Comparison of ENCODE assay signal across 28 cellular contexts in the genomic region with DNA sequence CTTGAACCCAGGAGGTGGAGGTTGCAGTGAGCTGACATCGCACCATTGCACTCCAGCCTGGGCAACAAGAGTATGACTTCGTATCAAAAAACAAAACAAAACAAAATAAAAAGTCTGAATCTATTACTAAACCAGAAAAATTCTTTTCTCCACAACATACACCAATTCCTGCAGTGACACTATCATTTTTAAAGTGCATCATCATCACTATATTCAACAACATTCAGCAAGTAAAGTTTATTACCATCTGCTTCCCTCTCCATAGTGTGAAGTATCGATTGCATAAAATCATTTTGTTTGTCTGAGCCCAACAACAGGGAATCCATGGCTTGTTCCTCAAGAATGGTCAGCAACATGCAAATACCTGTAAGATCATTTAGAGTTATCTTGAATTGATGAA. TPM values are rescaled to one million over a fixed set of nuclear protein-coding genes. Genes with fewer than 3 reads are reported as not detected.
A peak's percentile ranks its signal among the peaks of the same experiment; 100 is the strongest.
DNase-seq lines count a peak whose midpoint lies in the region; ATAC-seq, FAIRE-seq and TF ChIP-seq lines count a peak whose summit lies in the region.
"Had no signal": no experiment of that assay in that cellular context is flagged by ENCODE, and none has a peak within 500 bp of the region (broad histone marks: within the 10 kb centered on the region; RNA-seq: fewer than 3 reads in every experiment).

No MANE protein-coding gene starts in this region.

- H3K79me2 ChIP-seq in K562 (ENCODE audit: control insufficient read depth, insufficient read depth, low read length): no peaks in the 10 kb centered on the region

- no peaks in the 10 kb centered on the region for H3K27me3 ChIP-seq in K562 (ENCODE audit: control insufficient read depth in 2 of 2, insufficient read depth in 2 of 2, low read length in 2 of 2)
- H3K27me3 ChIP-seq: BE2C, BLaER1 had no signal

- peaks cover 92% of the 10 kb centered on the region for H3K36me3 ChIP-seq in K562 (ENCODE audit: control insufficient read depth, insufficient read depth, low read length)

- TF ChIP-seq RAD21 in K562 (CRISPR knock-in tag; conservative IDR thresholded peaks at IDR 0.05 in 1 of 2, IDR thresholded peaks at IDR 0.05 in 1 of 2): no peak

- H3K36me3 Mint-ChIP-seq in activated naive CD4-positive, alpha-beta T cell treated with anti-CD3 and anti-CD28 coated beads, Interleukin-2, amount 50 U/mL, for 24 hours: peaks cover 39% of the 10 kb centered on the region
- H3K36me3 Mint-ChIP-seq in activated naive CD4-positive, alpha-beta T cell treated with anti-CD3 and anti-CD28 coated beads for 36 hours (ENCODE audit: low read depth): peaks cover 67% of the 10 kb centered on the region
- H3K36me3 Mint-ChIP-seq in natural killer cell: peaks cover 38% of the 10 kb centered on the region
- peaks cover 45% of the 10 kb centered on the region for H3K36me3 Mint-ChIP-seq in natural killer cell treated with Interleukin-12 subunit alpha and Interleukin-12 subunit beta and Interleukin-15 and Interleukin-18, amount 100 ng/mL, for 72 hours
- H3K36me3 Mint-ChIP-seq in immature natural killer cell: peaks cover 12 to 59% (median 49%) of the 10 kb centered on the region in 3 donors

- peaks cover 23% of the 10 kb centered on the region for H3K4me1 Mint-ChIP-seq in activated naive CD4-positive, alpha-beta T cell treated with anti-CD3 and anti-CD28 coated beads, Interleukin-2, amount 50 U/mL, for 24 hours
- peaks cover 4% of the 10 kb centered on the region for H3K4me1 Mint-ChIP-seq in activated naive CD4-positive, alpha-beta T cell treated with anti-CD3 and anti-CD28 coated beads for 36 hours (ENCODE audit: low read depth)
- H3K4me1 Mint-ChIP-seq in natural killer cell (peaks cover 26 to 31% of the 10 kb centered on the region in 2 donors), immature natural killer cell (peaks cover 14 to 49% of the 10 kb centered on the region in 2 donors)
- peaks cover 14 to 18% of the 10 kb centered on the region in 2 donors for H3K4me1 Mint-ChIP-seq in natural killer cell treated with Interleukin-12 subunit alpha and Interleukin-12 subunit beta and Interleukin-15 and Interleukin-18, amount 100 ng/mL, for 72 hours (ENCODE audit: low read depth in 2 of 2)
- H3K4me1 Mint-ChIP-seq: CD14-positive monocyte had no signal

- TF ChIP-seq CTCF in natural killer cell (IDR thresholded peaks at IDR 0.05): no peak
- no peak for TF ChIP-seq CTCF in K562 (IDR thresholded peaks at IDR 0.05 in 2 of 3, conservative IDR thresholded peaks at IDR 0.05 in 1 of 3; ENCODE audit: insufficient read depth in 2 of 3, low read depth in 1 of 3, low read length in 3 of 3)

- H3K9me3 Mint-ChIP-seq in activated naive CD4-positive, alpha-beta T cell treated with anti-CD3 and anti-CD28 coated beads, Interleukin-2, amount 50 U/mL, for 24 hours: peaks cover 3% of the 10 kb centered on the region
- H3K9me3 Mint-ChIP-seq in activated naive CD4-positive, alpha-beta T cell treated with anti-CD3 and anti-CD28 coated beads for 36 hours: no peaks in the 10 kb centered on the region
- H3K9me3 Mint-ChIP-seq in natural killer cell: no peaks in the 10 kb centered on the region
- H3K9me3 Mint-ChIP-seq in natural killer cell treated with Interleukin-12 subunit alpha and Interleukin-12 subunit beta and Interleukin-15 and Interleukin-18, amount 100 ng/mL, for 72 hours: no peaks in the 10 kb centered on the region
- no peaks in the 10 kb centered on the region for H3K9me3 Mint-ChIP-seq in immature natural killer cell
- H3K9me3 Mint-ChIP-seq: CD14-positive monocyte; CD8-positive, alpha-beta memory T cell had no signal

- peaks cover 11% of the 10 kb centered on the region; the same call in 1 of the 2 replicates for H3K9me3 ChIP-seq in K562 (replicated peaks; ENCODE audit: control insufficient read depth, insufficient read depth, low read depth, low read length)
- H3K9me3 ChIP-seq: BE2C, BLaER1 had no signal

- no peak overlapping the region for H3K4me2 ChIP-seq in K562 (ENCODE audit: insufficient read depth, low read length)
- H3K4me2 ChIP-seq: BLaER1 had no signal

- POLR2A ChIA-PET in K562 (lab: Yijun Ruan, JAX): no interaction called here

- no peak for TF ChIP-seq EP300 in K562 (IDR thresholded peaks at IDR 0.05; ENCODE audit: low read length)

- DNase-seq in activated naive CD4-positive, alpha-beta T cell treated with anti-CD3 and anti-CD28 coated beads for 36 hours: no peak
- DNase-seq in natural killer cell (no peak), K562 (ENCODE audit: extremely low read depth in 1 of 4, low spot score in 3 of 4) (no peak), immature natural killer cell (no peak), mesenteric fat pad (ENCODE audit: low spot score) (no peak)
- no peak for DNase-seq in natural killer cell treated with Interleukin-12 subunit alpha and Interleukin-12 subunit beta and Interleukin-15 and Interleukin-18, amount 100 ng/mL, for 72 hours (ENCODE audit: low spot score)
- no peak for DNase-seq in activated CD8-positive, alpha-beta memory T cell treated with anti-CD3 and anti-CD28 coated beads for 24 hours
- DNase-seq: ACHN; BE2C; C1 segment of cervical spinal cord; CD4-positive, alpha-beta memory T cell; CD4-positive, CD25-positive, alpha-beta regulatory T cell; CD8-positive, alpha-beta memory T cell; COR-L47; DMS 273 treated with DMSO at 0.1 percent for 48 hours; DMS153; DMS53; DMS79; DND-41; EL; GDM1 had no signal

- no TSS peak for BruUV-seq in K562 (replicated peaks; lab: Mats Ljungman, UMichigan)

- H2AFZ ChIP-seq in K562 (ENCODE audit: low read depth, low read length): no peak overlapping the region

- H3K9ac ChIP-seq in K562 (ENCODE audit: insufficient read depth in 1 of 2, low read depth in 2 of 2, low read length in 2 of 2): no peak overlapping the region
- H3K9ac ChIP-seq: BLaER1 had no signal

- 100% methylated on average over 3 of the region's 3 CpGs for WGBS in K562 (ENCODE audit: insufficient coverage, low coverage, missing lambda C conversion rate)

- intact Hi-C loops in activated naive CD4-positive, alpha-beta T cell treated with anti-CD3 and anti-CD28 coated beads for 36 hours (cut with micrococcal nuclease): no loop called here
- intact Hi-C loops in natural killer cell (cut with micrococcal nuclease): no loop called here
- intact Hi-C loops in K562 (cut with micrococcal nuclease): no loop called here

- no peaks in the 10 kb centered on the region for H3K9me1 ChIP-seq in K562 (ENCODE audit: control insufficient read depth, insufficient read depth, low read length)

- H3K27ac Mint-ChIP-seq in activated naive CD4-positive, alpha-beta T cell treated with anti-CD3 and anti-CD28 coated beads, Interleukin-2, amount 50 U/mL, for 24 hours: peak overlapping the region; percentile 47
- H3K27ac Mint-ChIP-seq in activated naive CD4-positive, alpha-beta T cell treated with anti-CD3 and anti-CD28 coated beads for 36 hours: no peak overlapping the region
- H3K27ac Mint-ChIP-seq in natural killer cell (peak overlapping the region; percentile 38 to 47), immature natural killer cell (peak overlapping the region in 5 of 6 donors; percentile 8 to 59 (median 31))
- H3K27ac Mint-ChIP-seq in natural killer cell treated with Interleukin-12 subunit alpha and Interleukin-12 subunit beta and Interleukin-15 and Interleukin-18, amount 100 ng/mL, for 72 hours: no peak overlapping the region
- H3K27ac Mint-ChIP-seq: CD4-positive, alpha-beta memory T cell had no signal

- no peak for FAIRE-seq in K562 (lab: Jason Lieb, UNC)
- FAIRE-seq: GM12878, GM12892, GM18507 had no signal

- no peaks in the 10 kb centered on the region for H3K4me1 ChIP-seq in K562 (replicated peaks in 1 of 2; ENCODE audit: control insufficient read depth in 2 of 2, insufficient read depth in 2 of 2, low read length in 2 of 2)
- H3K4me1 ChIP-seq: BE2C, BLaER1 had no signal

- H3K27ac ChIP-seq in K562 (ENCODE audit: extremely low read depth, low read depth, low read length): no peak overlapping the region
- H3K27ac ChIP-seq: 22Rv1, BLaER1 had no signal

- CTCF ChIA-PET in activated naive CD4-positive, alpha-beta T cell treated with anti-CD3 and anti-CD28 coated beads for 36 hours (lab: Charles Lee): no interaction called here
- CTCF ChIA-PET in K562 (lab: Yijun Ruan, JAX; ENCODE audit: low intra/inter-chr PET ratio): no interaction called here

- no peaks in the 10 kb centered on the region for H4K20me1 ChIP-seq in K562 (replicated peaks; ENCODE audit: control insufficient read depth, insufficient read depth, low read length)

- no peak overlapping the region for H3K4me3 Mint-ChIP-seq in activated naive CD4-positive, alpha-beta T cell treated with anti-CD3 and anti-CD28 coated beads, Interleukin-2, amount 50 U/mL, for 24 hours
- no peak overlapping the region for H3K4me3 Mint-ChIP-seq in activated naive CD4-positive, alpha-beta T cell treated with anti-CD3 and anti-CD28 coated beads for 36 hours
- H3K4me3 Mint-ChIP-seq in natural killer cell (no peak overlapping the region), immature natural killer cell (no peak overlapping the region)
- H3K4me3 Mint-ChIP-seq in natural killer cell treated with Interleukin-12 subunit alpha and Interleukin-12 subunit beta and Interleukin-15 and Interleukin-18, amount 100 ng/mL, for 72 hours: no peak overlapping the region
- H3K4me3 Mint-ChIP-seq: CD14-positive monocyte; CD4-positive, alpha-beta memory T cell; CD4-positive, CD25-positive, alpha-beta regulatory T cell; CD8-positive, alpha-beta memory T cell had no signal

- in situ Hi-C loops in K562 (cut with MboI): no loop called here

- H3K27me3 Mint-ChIP-seq in activated naive CD4-positive, alpha-beta T cell treated with anti-CD3 and anti-CD28 coated beads, Interleukin-2, amount 50 U/mL, for 24 hours: no peaks in the 10 kb centered on the region
- no peaks in the 10 kb centered on the region for H3K27me3 Mint-ChIP-seq in activated naive CD4-positive, alpha-beta T cell treated with anti-CD3 and anti-CD28 coated beads for 36 hours (ENCODE audit: low read depth)
- no peaks in the 10 kb centered on the region for H3K27me3 Mint-ChIP-seq in natural killer cell (ENCODE audit: low read depth in 2 of 2)
- H3K27me3 Mint-ChIP-seq in natural killer cell treated with Interleukin-12 subunit alpha and Interleukin-12 subunit beta and Interleukin-15 and Interleukin-18, amount 100 ng/mL, for 72 hours: no peaks in the 10 kb centered on the region
- peaks cover 0 to 6% (median 0%) of the 10 kb centered on the region in 3 donors for H3K27me3 Mint-ChIP-seq in immature natural killer cell (ENCODE audit: low read depth in 3 of 3)
- H3K27me3 Mint-ChIP-seq: CD4-positive, alpha-beta memory T cell; CD4-positive, CD25-positive, alpha-beta regulatory T cell; CD8-positive, alpha-beta memory T cell had no signal

- no peak for TF ChIP-seq POLR2A in K562 (conservative IDR thresholded peaks at IDR 0.05)

- no peak for ATAC-seq in natural killer cell
- no peak for ATAC-seq in natural killer cell treated with Interleukin-12 subunit alpha and Interleukin-12 subunit beta and Interleukin-15 and Interleukin-18, amount 100 ng/mL, for 72 hours
- ATAC-seq in K562: no peak
- ATAC-seq: GM12878 had no signal

- H3K4me3 ChIP-seq in K562: no peak overlapping the region
- H3K4me3 ChIP-seq: BLaER1, GM12878 had no signal

RNA-seq across cellular contexts. Expression of a gene that starts 20.4 kb away (rescaled TPM):
- total RNA-seq in activated naive CD4-positive, alpha-beta T cell treated with anti-CD3 and anti-CD28 coated beads for 36 hours: 10 to 100 TPM; 26.4 to 26.7 TPM
- total RNA-seq in natural killer cell (100 to 1,000 TPM in 1 of 3 donors, 10 to 100 TPM in 2; 85.3 to 109 (median 97.7) TPM), K562 (2014; rRNA removed) (27.0 and 28.8 TPM in 2 replicates), K562 (2014; rRNA removed; fragmentation: Illumina TruSeq; extraction: Trizol) (45.7 and 53.6 TPM in 2 replicates), K562 (2015; rRNA removed; fragmentation: Illumina TruSeq; extraction: Trizol) (42.9 and 44.0 TPM in 2 replicates), K562 (2021) (26.0 and 28.7 TPM in 2 replicates), mesenteric fat pad (53.4 TPM)
- total RNA-seq in natural killer cell treated with Interleukin-12 subunit alpha and Interleukin-12 subunit beta and Interleukin-15 and Interleukin-18, amount 100 ng/mL, for 72 hours: 10 to 100 TPM; 66.1 to 67.4 TPM
- total RNA-seq in K562 (2011; cell fraction: chromatin; rRNA removed; ENCODE audit: low replicate concordance): 58.7 and 203 TPM in 2 replicates
- total RNA-seq in K562 (2011; cell fraction: nucleolus; rRNA removed): 29.5 and 47.4 TPM in 2 replicates
- 73.7 and 74.7 TPM in 2 replicates for total RNA-seq in K562 (2011; cell fraction: nucleoplasm; rRNA removed)
- polyA plus RNA-seq in K562 (2011; rRNA removed) (21.5 and 29.3 TPM in 2 replicates), K562 (2014; fragmentation: Illumina TruSeq; extraction: Trizol) (21.8 and 25.1 TPM in 2 replicates), K562 (2014; fragmentation: Nextera tagmentation; extraction: Ambion mirVana) (10 to 100 TPM in 1 of 2 experiments, 1 to 10 TPM in 1; 8.7 to 11.5 TPM), K562 (2014; rRNA removed) (16.4 and 18.6 TPM in 2 replicates), immature natural killer cell (10 to 100 TPM; 22.9 to 55.9 (median 27.6) TPM)
- 11.6 and 14.0 TPM in 2 replicates for polyA plus RNA-seq in K562 (2011; cell fraction: cytosol; rRNA removed)
- polyA plus RNA-seq in K562 (2011; cell fraction: nucleus; rRNA removed): 29.5 and 33.8 TPM in 2 replicates
- polyA plus RNA-seq in K562 (2012): 17.1 and 17.2 TPM in 2 replicates
- polyA minus RNA-seq in K562 (2011; rRNA and poly(A)+ RNA removed): 119 and 120 TPM in 2 replicates
- 30.2 and 38.8 TPM in 2 replicates for polyA minus RNA-seq in K562 (2011; cell fraction: cytosol; rRNA and poly(A)+ RNA removed)
- 45.5 and 72.8 TPM in 2 replicates for polyA minus RNA-seq in K562 (2011; cell fraction: nucleus; rRNA and poly(A)+ RNA removed)

Comparison
In these comparisons a context has a peak if more than half of its experiments do, and no peak if none do; other contexts are left out.
1. H3K27ac Mint-ChIP-seq: peak in activated naive CD4-positive, alpha-beta T cell treated with anti-CD3 and anti-CD28 coated beads, Interleukin-2, amount 50 U/mL, for 24 hours (single experiment), natural killer cell (2 of 2) and immature natural killer cell (5 of 6); none in activated naive CD4-positive, alpha-beta T cell treated with anti-CD3 and anti-CD28 coated beads for 36 hours (single experiment) and natural killer cell treated with Interleukin-12 subunit alpha and Interleukin-12 subunit beta and Interleukin-15 and Interleukin-18, amount 100 ng/mL, for 72 hours (0 of 2).